In the genomic region with DNA sequence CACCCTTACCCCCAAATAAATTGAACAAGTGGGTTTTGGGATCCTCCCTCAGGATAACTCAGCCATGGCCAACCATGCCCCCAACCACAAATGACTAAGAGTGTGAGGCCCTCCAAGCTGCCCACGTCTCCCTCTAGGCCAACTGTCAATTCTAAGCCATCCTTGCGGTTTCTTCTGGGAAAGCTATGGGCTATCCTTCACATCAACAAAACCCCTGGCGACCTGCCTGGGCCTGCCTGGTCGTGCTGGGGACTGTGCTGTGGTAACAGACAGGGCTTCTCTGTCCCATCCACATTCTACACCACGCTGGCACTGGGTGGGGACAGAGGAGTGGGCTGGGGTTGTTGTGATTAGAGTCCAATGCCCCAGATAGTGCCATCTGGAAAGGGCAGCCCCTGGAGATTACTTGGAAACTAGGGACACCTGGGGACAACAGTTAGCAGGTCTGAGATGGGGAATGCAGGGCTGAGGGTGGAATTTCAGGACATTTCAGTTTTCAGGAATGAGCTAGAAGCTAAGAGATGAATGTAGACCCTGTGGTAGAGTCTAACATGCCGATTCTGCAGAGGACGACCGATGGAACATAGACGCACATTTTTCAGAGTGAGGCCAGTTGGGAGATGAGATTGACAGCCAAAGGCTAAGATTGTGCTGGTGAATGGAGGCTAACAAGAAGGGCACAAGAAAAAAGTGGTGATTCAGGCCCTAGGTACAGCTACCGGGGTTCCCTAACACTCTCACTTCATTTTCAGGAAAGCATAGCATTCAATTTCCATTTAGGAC, we compare ENCODE assay signal across 2 cellular contexts.
TF ChIP-seq lines count a peak whose summit lies in the region.

No MANE protein-coding gene starts in this region.

TF ChIP-seq in HCT116, 20 proteins besides CTCF, POLR2A, EP300 and RAD21 (continued from another document):
- TF ChIP-seq, protein P1, sequence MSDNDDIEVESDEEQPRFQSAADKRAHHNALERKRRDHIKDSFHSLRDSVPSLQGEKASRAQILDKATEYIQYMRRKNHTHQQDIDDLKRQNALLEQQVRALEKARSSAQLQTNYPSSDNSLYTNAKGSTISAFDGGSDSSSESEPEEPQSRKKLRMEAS (IDR thresholded peaks at IDR 0.05), result no peak
- TF ChIP-seq POLR2AphosphoS5 (IDR thresholded peaks at IDR 0.05; ENCODE audit: low read depth, low read length) (no peak), TCF7L2 (IDR thresholded peaks at IDR 0.05; ENCODE audit: borderline replicate concordance, extremely low read depth, insufficient read depth, insufficient read length) (no peak), FOSL1 (IDR thresholded peaks at IDR 0.05; ENCODE audit: low read depth) (no peak), EZH2 (IDR thresholded peaks at IDR 0.05) (no peak), EZH2phosphoT487 (IDR thresholded peaks at IDR 0.05; ENCODE audit: borderline replicate concordance) (no peak), SP1 (IDR thresholded peaks at IDR 0.05; ENCODE audit: low read depth) (no peak), SRF (IDR thresholded peaks at IDR 0.05; ENCODE audit: low read depth) (no peak), SIN3A (IDR thresholded peaks at IDR 0.05; ENCODE audit: low read depth) (no peak), ZBTB33 (IDR thresholded peaks at IDR 0.05; ENCODE audit: extremely low read depth, insufficient replicate concordance, low read length) (no peak), ELF1 (IDR thresholded peaks at IDR 0.05; ENCODE audit: borderline replicate concordance, low read depth) (no peak), EGR1 (IDR thresholded peaks at IDR 0.05; ENCODE audit: low read depth) (no peak), ZNF274 (IDR thresholded peaks at IDR 0.05; ENCODE audit: low read depth, low read length) (no peak), JUND (IDR thresholded peaks at IDR 0.05) (no peak), ZFX (IDR thresholded peaks at IDR 0.05) (no peak)
- TF ChIP-seq, protein P2, sequence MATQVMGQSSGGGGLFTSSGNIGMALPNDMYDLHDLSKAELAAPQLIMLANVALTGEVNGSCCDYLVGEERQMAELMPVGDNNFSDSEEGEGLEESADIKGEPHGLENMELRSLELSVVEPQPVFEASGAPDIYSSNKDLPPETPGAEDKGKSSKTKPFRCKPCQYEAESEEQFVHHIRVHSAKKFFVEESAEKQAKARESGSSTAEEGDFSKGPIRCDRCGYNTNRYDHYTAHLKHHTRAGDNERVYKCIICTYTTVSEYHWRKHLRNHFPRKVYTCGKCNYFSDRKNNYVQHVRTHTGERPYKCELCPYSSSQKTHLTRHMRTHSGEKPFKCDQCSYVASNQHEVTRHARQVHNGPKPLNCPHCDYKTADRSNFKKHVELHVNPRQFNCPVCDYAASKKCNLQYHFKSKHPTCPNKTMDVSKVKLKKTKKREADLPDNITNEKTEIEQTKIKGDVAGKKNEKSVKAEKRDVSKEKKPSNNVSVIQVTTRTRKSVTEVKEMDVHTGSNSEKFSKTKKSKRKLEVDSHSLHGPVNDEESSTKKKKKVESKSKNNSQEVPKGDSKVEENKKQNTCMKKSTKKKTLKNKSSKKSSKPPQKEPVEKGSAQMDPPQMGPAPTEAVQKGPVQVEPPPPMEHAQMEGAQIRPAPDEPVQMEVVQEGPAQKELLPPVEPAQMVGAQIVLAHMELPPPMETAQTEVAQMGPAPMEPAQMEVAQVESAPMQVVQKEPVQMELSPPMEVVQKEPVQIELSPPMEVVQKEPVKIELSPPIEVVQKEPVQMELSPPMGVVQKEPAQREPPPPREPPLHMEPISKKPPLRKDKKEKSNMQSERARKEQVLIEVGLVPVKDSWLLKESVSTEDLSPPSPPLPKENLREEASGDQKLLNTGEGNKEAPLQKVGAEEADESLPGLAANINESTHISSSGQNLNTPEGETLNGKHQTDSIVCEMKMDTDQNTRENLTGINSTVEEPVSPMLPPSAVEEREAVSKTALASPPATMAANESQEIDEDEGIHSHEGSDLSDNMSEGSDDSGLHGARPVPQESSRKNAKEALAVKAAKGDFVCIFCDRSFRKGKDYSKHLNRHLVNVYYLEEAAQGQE (IDR thresholded peaks at IDR 0.05; ENCODE audit: low read depth), result no peak
- TF ChIP-seq, protein P3, sequence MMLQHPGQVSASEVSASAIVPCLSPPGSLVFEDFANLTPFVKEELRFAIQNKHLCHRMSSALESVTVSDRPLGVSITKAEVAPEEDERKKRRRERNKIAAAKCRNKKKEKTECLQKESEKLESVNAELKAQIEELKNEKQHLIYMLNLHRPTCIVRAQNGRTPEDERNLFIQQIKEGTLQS (IDR thresholded peaks at IDR 0.05), result no peak

TF ChIP-seq in HepG2, 621 proteins besides CTCF, POLR2A, EP300 and RAD21 (continues in another document):
- TF ChIP-seq HNF1B (CRISPR knock-in tag; IDR thresholded peaks at IDR 0.05) (no peak), ZNF784 (CRISPR knock-in tag; IDR thresholded peaks at IDR 0.05; ENCODE audit: borderline replicate concordance) (no peak), KLF12 (CRISPR knock-in tag; IDR thresholded peaks at IDR 0.05; ENCODE audit: borderline replicate concordance) (0 out of 2 replicates have a peak, but pooled peaks have one; percentile 48), CCAR2 (optimal IDR thresholded peaks at IDR 0.05; ENCODE audit: low read depth, low read length) (peak; percentile 58), IRF2 (CRISPR knock-in tag; IDR thresholded peaks at IDR 0.05) (no peak), ZNF704 (CRISPR knock-in tag; IDR thresholded peaks at IDR 0.05; ENCODE audit: borderline replicate concordance) (no peak), AGO2 (optimal IDR thresholded peaks at IDR 0.05; ENCODE audit: low read depth, low read length) (peak; percentile 35), SOX5 (CRISPR knock-in tag; IDR thresholded peaks at IDR 0.05; ENCODE audit: borderline replicate concordance) (no peak), ZNF737 (CRISPR knock-in tag; IDR thresholded peaks at IDR 0.05; ENCODE audit: borderline replicate concordance) (no peak), ZSCAN31 (CRISPR knock-in tag; IDR thresholded peaks at IDR 0.05; ENCODE audit: low read depth) (0 out of 2 replicates have a peak, but pooled peaks have one; percentile 53), SOX13 (IDR thresholded peaks at IDR 0.05) (no peak), SOX13 (CRISPR knock-in tag; conservative IDR thresholded peaks at IDR 0.05 in 1 of 2, IDR thresholded peaks at IDR 0.05 in 1 of 2) (no peak), ZNF607 (CRISPR knock-in tag; IDR thresholded peaks at IDR 0.05; ENCODE audit: borderline replicate concordance) (peak; percentile 50; the same call in 1 of the 2 replicates), ZNF572 (CRISPR knock-in tag; IDR thresholded peaks at IDR 0.05) (peak; percentile 84; the same call in 1 of the 2 replicates), POLR2G (IDR thresholded peaks at IDR 0.05; ENCODE audit: low read depth, low read length) (peak; percentile 61), ZNF354B (CRISPR knock-in tag; IDR thresholded peaks at IDR 0.05) (no peak), KDM6A (CRISPR knock-in tag; IDR thresholded peaks at IDR 0.05; ENCODE audit: low read depth) (no peak), ZNF136 (CRISPR knock-in tag; IDR thresholded peaks at IDR 0.05; ENCODE audit: low read depth) (no peak), ZNF382 (CRISPR knock-in tag; IDR thresholded peaks at IDR 0.05; ENCODE audit: borderline replicate concordance) (no peak), SETDB1 (CRISPR knock-in tag; IDR thresholded peaks at IDR 0.05; ENCODE audit: borderline replicate concordance) (no peak), ZNF609 (CRISPR knock-in tag; IDR thresholded peaks at IDR 0.05; ENCODE audit: borderline replicate concordance) (no peak)
- TF ChIP-seq, protein P4, sequence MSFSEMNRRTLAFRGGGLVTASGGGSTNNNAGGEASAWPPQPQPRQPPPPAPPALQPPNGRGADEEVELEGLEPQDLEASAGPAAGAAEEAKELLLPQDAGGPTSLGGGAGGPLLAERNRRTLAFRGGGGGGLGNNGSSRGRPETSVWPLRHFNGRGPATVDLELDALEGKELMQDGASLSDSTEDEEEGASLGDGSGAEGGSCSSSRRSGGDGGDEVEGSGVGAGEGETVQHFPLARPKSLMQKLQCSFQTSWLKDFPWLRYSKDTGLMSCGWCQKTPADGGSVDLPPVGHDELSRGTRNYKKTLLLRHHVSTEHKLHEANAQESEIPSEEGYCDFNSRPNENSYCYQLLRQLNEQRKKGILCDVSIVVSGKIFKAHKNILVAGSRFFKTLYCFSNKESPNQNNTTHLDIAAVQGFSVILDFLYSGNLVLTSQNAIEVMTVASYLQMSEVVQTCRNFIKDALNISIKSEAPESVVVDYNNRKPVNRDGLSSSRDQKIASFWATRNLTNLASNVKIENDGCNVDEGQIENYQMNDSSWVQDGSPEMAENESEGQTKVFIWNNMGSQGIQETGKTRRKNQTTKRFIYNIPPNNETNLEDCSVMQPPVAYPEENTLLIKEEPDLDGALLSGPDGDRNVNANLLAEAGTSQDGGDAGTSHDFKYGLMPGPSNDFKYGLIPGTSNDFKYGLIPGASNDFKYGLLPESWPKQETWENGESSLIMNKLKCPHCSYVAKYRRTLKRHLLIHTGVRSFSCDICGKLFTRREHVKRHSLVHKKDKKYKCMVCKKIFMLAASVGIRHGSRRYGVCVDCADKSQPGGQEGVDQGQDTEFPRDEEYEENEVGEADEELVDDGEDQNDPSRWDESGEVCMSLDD (CRISPR knock-in tag; IDR thresholded peaks at IDR 0.05; ENCODE audit: borderline replicate concordance), result no peak
- TF ChIP-seq, protein P5, sequence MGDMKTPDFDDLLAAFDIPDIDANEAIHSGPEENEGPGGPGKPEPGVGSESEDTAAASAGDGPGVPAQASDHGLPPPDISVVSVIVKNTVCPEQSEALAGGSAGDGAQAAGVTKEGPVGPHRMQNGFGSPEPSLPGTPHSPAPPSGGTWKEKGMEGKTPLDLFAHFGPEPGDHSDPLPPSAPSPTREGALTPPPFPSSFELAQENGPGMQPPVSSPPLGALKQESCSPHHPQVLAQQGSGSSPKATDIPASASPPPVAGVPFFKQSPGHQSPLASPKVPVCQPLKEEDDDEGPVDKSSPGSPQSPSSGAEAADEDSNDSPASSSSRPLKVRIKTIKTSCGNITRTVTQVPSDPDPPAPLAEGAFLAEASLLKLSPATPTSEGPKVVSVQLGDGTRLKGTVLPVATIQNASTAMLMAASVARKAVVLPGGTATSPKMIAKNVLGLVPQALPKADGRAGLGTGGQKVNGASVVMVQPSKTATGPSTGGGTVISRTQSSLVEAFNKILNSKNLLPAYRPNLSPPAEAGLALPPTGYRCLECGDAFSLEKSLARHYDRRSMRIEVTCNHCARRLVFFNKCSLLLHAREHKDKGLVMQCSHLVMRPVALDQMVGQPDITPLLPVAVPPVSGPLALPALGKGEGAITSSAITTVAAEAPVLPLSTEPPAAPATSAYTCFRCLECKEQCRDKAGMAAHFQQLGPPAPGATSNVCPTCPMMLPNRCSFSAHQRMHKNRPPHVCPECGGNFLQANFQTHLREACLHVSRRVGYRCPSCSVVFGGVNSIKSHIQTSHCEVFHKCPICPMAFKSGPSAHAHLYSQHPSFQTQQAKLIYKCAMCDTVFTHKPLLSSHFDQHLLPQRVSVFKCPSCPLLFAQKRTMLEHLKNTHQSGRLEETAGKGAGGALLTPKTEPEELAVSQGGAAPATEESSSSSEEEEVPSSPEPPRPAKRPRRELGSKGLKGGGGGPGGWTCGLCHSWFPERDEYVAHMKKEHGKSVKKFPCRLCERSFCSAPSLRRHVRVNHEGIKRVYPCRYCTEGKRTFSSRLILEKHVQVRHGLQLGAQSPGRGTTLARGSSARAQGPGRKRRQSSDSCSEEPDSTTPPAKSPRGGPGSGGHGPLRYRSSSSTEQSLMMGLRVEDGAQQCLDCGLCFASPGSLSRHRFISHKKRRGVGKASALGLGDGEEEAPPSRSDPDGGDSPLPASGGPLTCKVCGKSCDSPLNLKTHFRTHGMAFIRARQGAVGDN (CRISPR knock-in tag; IDR thresholded peaks at IDR 0.05), result peak; percentile 68
